In the genomic region with DNA sequence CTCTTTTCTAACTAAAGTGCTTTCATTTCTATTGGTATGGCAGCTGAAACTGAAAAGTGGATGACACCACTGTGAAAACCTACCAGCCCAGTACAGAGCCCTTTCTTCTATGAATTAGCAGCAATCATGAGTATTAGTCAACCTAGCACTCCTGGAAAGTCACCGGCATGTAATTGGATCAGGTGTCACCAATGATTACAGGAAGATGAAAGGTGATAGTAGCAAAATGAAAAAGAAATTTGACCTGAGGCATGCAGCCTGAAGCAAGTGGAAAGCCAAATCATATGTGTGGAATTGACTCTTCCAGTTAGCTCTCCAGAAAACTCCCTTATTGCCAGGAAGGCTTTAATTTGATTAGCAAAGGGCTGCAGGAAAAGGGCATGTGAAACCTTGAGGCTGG, we compare ENCODE assay signal across 2 cellular contexts.
TF ChIP-seq lines count a peak whose summit lies in the region.

No MANE protein-coding gene starts in this region.

TF ChIP-seq in H1, 55 proteins besides CTCF, POLR2A, EP300 and RAD21:
- TF ChIP-seq CTBP2 (IDR thresholded peaks at IDR 0.05; ENCODE audit: borderline replicate concordance, insufficient read depth, insufficient read length, low read length) (no peak), KDM1A (IDR thresholded peaks at IDR 0.05; ENCODE audit: borderline replicate concordance, low read length) (no peak), CBX5 (IDR thresholded peaks at IDR 0.05; ENCODE audit: low read depth, low read length) (no peak), RNF2 (IDR thresholded peaks at IDR 0.05; ENCODE audit: borderline replicate concordance, low read depth, low read length, missing control alignments, poor library complexity, severe bottlenecking) (no peak), SIN3A (conservative IDR thresholded peaks at IDR 0.05 in 1 of 2, IDR thresholded peaks at IDR 0.05 in 1 of 2; ENCODE audit: low read depth in 1 of 2, low read length in 2 of 2) (no peak), HDAC2 (IDR thresholded peaks at IDR 0.05; ENCODE audit: borderline replicate concordance in 1 of 2, low read depth in 2 of 2, low read length in 2 of 2) (no peak), JUND (IDR thresholded peaks at IDR 0.05; ENCODE audit: low read length) (no peak), SP4 (IDR thresholded peaks at IDR 0.05; ENCODE audit: low read length) (no peak), SIRT6 (IDR thresholded peaks at IDR 0.05; ENCODE audit: low read length) (no peak), SIX5 (IDR thresholded peaks at IDR 0.05; ENCODE audit: low read depth, low read length) (no peak), JUN (IDR thresholded peaks at IDR 0.05; ENCODE audit: low read depth, low read length) (no peak), TAF1 (IDR thresholded peaks at IDR 0.05; ENCODE audit: low read depth, low read length) (no peak), CHD2 (IDR thresholded peaks at IDR 0.05; ENCODE audit: low read length) (no peak), CHD1 (IDR thresholded peaks at IDR 0.05; ENCODE audit: low read depth, low read length) (no peak), NANOG (IDR thresholded peaks at IDR 0.05; ENCODE audit: insufficient read depth, low read depth, low read length, poor library complexity, severe bottlenecking) (no peak), SAP30 (IDR thresholded peaks at IDR 0.05; ENCODE audit: insufficient read depth, insufficient replicate concordance, low read length) (no peak), KDM5A (IDR thresholded peaks at IDR 0.05; ENCODE audit: low read length) (no peak), TCF12 (IDR thresholded peaks at IDR 0.05; ENCODE audit: low read depth, low read length) (no peak)

TF ChIP-seq in GM12891, 5 proteins besides CTCF, POLR2A, EP300 and RAD21:
- TF ChIP-seq POU2F2 (IDR thresholded peaks at IDR 0.05; ENCODE audit: low read depth, low read length), result no peak
- no peak for TF ChIP-seq TAF1 (IDR thresholded peaks at IDR 0.05; ENCODE audit: low read depth, low read length)
- TF ChIP-seq SPI1 (IDR thresholded peaks at IDR 0.05; ENCODE audit: low read depth, low read length), result no peak
- TF ChIP-seq POLR2AphosphoS5 (IDR thresholded peaks at IDR 0.05; ENCODE audit: low read depth, low read length), result no peak
- TF ChIP-seq PAX5 (IDR thresholded peaks at IDR 0.05; ENCODE audit: insufficient read depth, low read length, severe bottlenecking), result no peak
